ENCODE assay signal across 20 cellular contexts in the genomic region with DNA sequence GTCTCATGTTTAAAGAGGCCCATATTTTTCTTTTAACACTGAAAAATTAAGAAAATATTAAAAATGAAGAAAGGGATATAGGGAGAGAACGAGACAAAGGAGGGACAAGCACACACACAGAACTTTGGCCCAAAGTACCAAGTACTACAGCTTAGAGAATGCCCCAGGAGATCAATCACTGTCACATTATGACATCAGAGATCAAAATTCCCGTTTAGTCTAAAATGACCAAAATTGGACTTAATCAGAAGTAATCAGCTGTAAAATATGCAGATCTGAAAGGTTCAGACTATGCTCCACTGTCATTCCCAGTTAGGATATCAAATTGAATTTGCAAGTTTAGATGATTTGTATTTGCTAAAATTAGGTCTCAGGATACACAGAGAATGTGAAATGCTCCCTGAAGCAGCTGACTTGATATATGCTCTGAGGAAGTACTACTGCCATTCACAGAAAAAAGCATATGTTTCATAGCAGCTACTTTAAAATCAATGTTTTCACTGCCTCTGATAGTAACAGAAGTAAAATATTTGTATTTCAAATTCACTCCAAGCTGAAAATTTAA.
DNase-seq lines count a peak whose midpoint lies in the region; ATAC-seq and TF ChIP-seq lines count a peak whose summit lies in the region.
"Had no signal": no experiment of that assay in that cellular context is flagged by ENCODE, and none has a peak within 500 bp of the region (broad histone marks: within the 10 kb centered on the region; RNA-seq: fewer than 3 reads in every experiment).

No MANE protein-coding gene starts in this region.

- no peaks in the 10 kb centered on the region for H3K36me3 ChIP-seq in vagina
- no peaks in the 10 kb centered on the region for H3K36me3 ChIP-seq in gastrocnemius medialis

- H3K4me3 ChIP-seq in fibroblast of the aortic adventitia (ENCODE audit: low read depth, low read length) = no peak overlapping the region
- H3K4me3 ChIP-seq in vagina = no peak overlapping the region
- no peak overlapping the region for H3K4me3 ChIP-seq in gastrocnemius medialis
- H3K4me3 ChIP-seq: A549 had no signal

- peak overlapping the region; percentile 18 for H3K27ac Mint-ChIP-seq in osteocyte (ENCODE audit: unreplicated experiment)
- H3K27ac Mint-ChIP-seq: CD4-positive, alpha-beta T cell had no signal

- H3K4me3 Mint-ChIP-seq in osteocyte (ENCODE audit: unreplicated experiment) = no peak overlapping the region
- H3K4me3 Mint-ChIP-seq: CD4-positive, alpha-beta T cell had no signal

- no peaks in the 10 kb centered on the region for H3K9me3 ChIP-seq in vagina
- no peaks in the 10 kb centered on the region for H3K9me3 ChIP-seq in gastrocnemius medialis
- H3K9me3 ChIP-seq: A549, Caco-2 had no signal

- peak; percentile 71 for ATAC-seq in SK-N-SH treated with all-trans-retinoic acid at 6 μM for 48 hours
- no peak for ATAC-seq in GM19467 (IDR thresholded peaks at IDR 0.05; ENCODE audit: unreplicated experiment)
- ATAC-seq in gastrocnemius medialis = no peak
- ATAC-seq: A549, HCT116, HepG2 had no signal

- H3K27me3 ChIP-seq in vagina = no peaks in the 10 kb centered on the region
- H3K27me3 ChIP-seq in gastrocnemius medialis = no peaks in the 10 kb centered on the region

- peaks cover 23% of the 10 kb centered on the region for H3K4me1 Mint-ChIP-seq in osteocyte (ENCODE audit: unreplicated experiment)

- no peaks in the 10 kb centered on the region for H3K27me3 Mint-ChIP-seq in osteocyte (ENCODE audit: unreplicated experiment)
- H3K27me3 Mint-ChIP-seq: CD4-positive, alpha-beta T cell had no signal

- intact Hi-C loops in vagina (cut with DNase I) = no loop called here
- intact Hi-C loops in gastrocnemius medialis (cut with DNase I; ENCODE audit: low total_unique reads) = no loop called here

- DNase-seq in HEK293T (ENCODE audit: extremely low spot score) (no peak), fibroblast of the aortic adventitia (ENCODE audit: low read depth) (peak; percentile 41), osteocyte (ENCODE audit: extremely low spot score, unreplicated experiment) (no peak), vagina (ENCODE audit: extremely low spot score in 2 of 2) (no peak), DMS79 (lab: John Stamatoyannopoulos, UW) (no peak), gastrocnemius medialis (no peak)
- DNase-seq: AML-193; Caco-2; CD4-positive, alpha-beta T cell; DMS79 treated with DMSO at 0.1 percent for 48 hours; GF-D8; GOT3; H7 had no signal

- POLR2A ChIA-PET in HEK293T (lab: Yijun Ruan, JAX) = no interaction called here

- CTCF ChIA-PET in HEK293T (lab: Yijun Ruan, JAX) = interaction anchor here (0.7 kb wide), 1 partner anchor 22 kb away, joined by 3 read pairs; no protein-coding TSS in a partner anchor

- no peak for TF ChIP-seq CTCF in fibroblast of the aortic adventitia (IDR thresholded peaks at IDR 0.05; ENCODE audit: insufficient read depth, low read length)
- TF ChIP-seq CTCF in osteocyte (IDR thresholded peaks at IDR 0.05) = no peak
- TF ChIP-seq CTCF in vagina (IDR thresholded peaks at IDR 0.05) = no peak
- TF ChIP-seq CTCF in gastrocnemius medialis (IDR thresholded peaks at IDR 0.05 in 4 of 5, conservative IDR thresholded peaks at IDR 0.05 in 1 of 5) = no peak

- H3K27ac ChIP-seq in vagina (no peak overlapping the region), gastrocnemius medialis (no peak overlapping the region)
- H3K27ac ChIP-seq: 22Rv1, A549, C4-2B had no signal

- peaks cover 6% of the 10 kb centered on the region for H3K36me3 Mint-ChIP-seq in osteocyte (ENCODE audit: unreplicated experiment)

- in situ Hi-C loops in gastrocnemius medialis (cut with MboI; ENCODE audit: low sequenced_read_pairs in 4 of 4) = no loop called here

- no peaks in the 10 kb centered on the region for H3K4me1 ChIP-seq in vagina
- H3K4me1 ChIP-seq in gastrocnemius medialis = peaks cover 3 to 15% of the 10 kb centered on the region in 2 donors
- H3K4me1 ChIP-seq: A549 had no signal

- no peak for TF ChIP-seq POLR2A in vagina (IDR thresholded peaks at IDR 0.05)
- no peak for TF ChIP-seq POLR2A in gastrocnemius medialis (IDR thresholded peaks at IDR 0.05)

- no peaks in the 10 kb centered on the region for H3K9me3 Mint-ChIP-seq in osteocyte (ENCODE audit: unreplicated experiment)
- H3K9me3 Mint-ChIP-seq: CD4-positive, alpha-beta T cell had no signal

TF ChIP-seq in HEK293T, 16 proteins besides CTCF, POLR2A, EP300 and RAD21:
- TF ChIP-seq SP1 (IDR thresholded peaks at IDR 0.05) = no peak
- no peak for TF ChIP-seq BHLHE40 (IDR thresholded peaks at IDR 0.05; ENCODE audit: borderline replicate concordance)
- TF ChIP-seq, protein P1, sequence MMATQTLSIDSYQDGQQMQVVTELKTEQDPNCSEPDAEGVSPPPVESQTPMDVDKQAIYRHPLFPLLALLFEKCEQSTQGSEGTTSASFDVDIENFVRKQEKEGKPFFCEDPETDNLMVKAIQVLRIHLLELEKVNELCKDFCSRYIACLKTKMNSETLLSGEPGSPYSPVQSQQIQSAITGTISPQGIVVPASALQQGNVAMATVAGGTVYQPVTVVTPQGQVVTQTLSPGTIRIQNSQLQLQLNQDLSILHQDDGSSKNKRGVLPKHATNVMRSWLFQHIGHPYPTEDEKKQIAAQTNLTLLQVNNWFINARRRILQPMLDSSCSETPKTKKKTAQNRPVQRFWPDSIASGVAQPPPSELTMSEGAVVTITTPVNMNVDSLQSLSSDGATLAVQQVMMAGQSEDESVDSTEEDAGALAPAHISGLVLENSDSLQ (IDR thresholded peaks at IDR 0.05) = peak; percentile 71
- no peak for TF ChIP-seq ELF4 (IDR thresholded peaks at IDR 0.05)
- TF ChIP-seq L3MBTL2 (conservative IDR thresholded peaks at IDR 0.05) = no peak
- no peak for TF ChIP-seq CTBP1 (IDR thresholded peaks at IDR 0.05; ENCODE audit: borderline replicate concordance)
- no peak for TF ChIP-seq ARNT (IDR thresholded peaks at IDR 0.05)
- TF ChIP-seq LEF1 (IDR thresholded peaks at IDR 0.05; ENCODE audit: borderline replicate concordance) = no peak

TF ChIP-seq in SK-N-SH treated with all-trans-retinoic acid at 6 μM for 48 hours, 23 proteins besides CTCF, POLR2A, EP300 and RAD21:
- TF ChIP-seq ISL1 (CRISPR knock-in tag; IDR thresholded peaks at IDR 0.05) (0 out of 2 replicates have a peak, but pooled peaks have one; percentile 6), RARB (CRISPR knock-in tag; IDR thresholded peaks at IDR 0.05) (no peak)
